In the genomic region with DNA sequence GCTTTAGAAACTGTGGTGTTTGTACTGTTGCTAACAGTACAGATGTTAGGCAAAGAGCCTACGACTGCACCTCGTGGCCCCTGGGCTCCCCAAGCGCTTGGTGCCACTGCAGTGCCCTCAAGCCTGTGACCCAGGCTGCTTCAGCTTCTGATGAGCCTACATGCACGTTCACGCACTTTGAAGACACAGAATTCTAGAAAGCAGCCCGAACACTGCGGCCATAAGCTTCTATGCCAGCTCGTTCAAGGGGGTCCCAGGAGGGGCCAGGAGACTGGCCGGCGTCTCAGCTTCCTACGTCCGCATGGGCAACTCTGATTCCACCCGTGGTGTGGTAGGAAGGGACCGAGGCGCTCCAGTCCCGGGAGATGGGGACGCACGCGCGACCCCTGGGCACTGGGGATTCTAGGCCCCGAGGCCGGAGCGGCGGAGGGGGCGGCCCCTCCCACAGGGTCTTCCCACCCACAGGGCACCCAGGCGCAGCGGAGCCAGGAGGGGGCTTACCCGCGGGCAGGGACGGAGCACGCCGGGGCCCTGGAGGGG, we compare ENCODE assay signal across 9 cellular contexts. TPM values are rescaled to one million over a fixed set of nuclear protein-coding genes. Genes with fewer than 3 reads are reported as not detected.
DNase-seq lines count a peak whose midpoint lies in the region; ATAC-seq, FAIRE-seq and TF ChIP-seq lines count a peak whose summit lies in the region.
"Had no signal": no experiment of that assay in that cellular context is flagged by ENCODE, and none has a peak within 500 bp of the region (broad histone marks: within the 10 kb centered on the region; RNA-seq: fewer than 3 reads in every experiment).

No MANE protein-coding gene starts in this region.

- FAIRE-seq in HTR-8/SVneo (lab: Jason Lieb, UNC) = no peak

- intact Hi-C loops in prostate gland (cut with DNase I) = no loop called here

- H3K9me3 ChIP-seq in SJSA1 (replicated peaks) (no peaks in the 10 kb centered on the region), gastroesophageal sphincter (no peaks in the 10 kb centered on the region), prostate gland (no peaks in the 10 kb centered on the region)

- 15% methylated on average over 4 of the region's 32 CpGs; no CpG with 5 or more reads in 1 of the 2 donors for WGBS in gastroesophageal sphincter (ENCODE audit: low coverage in 1 of 2), 2 donors
- WGBS in prostate gland = 4% methylated on average over 20 of the region's 32 CpGs

- H3K4me3 ChIP-seq in GM12875 (ENCODE audit: low read depth, low read length) = peak overlapping the region; percentile 47
- H3K4me3 ChIP-seq in SJSA1 = peak overlapping the region; percentile 37
- peak overlapping the region; percentile 17 to 64 for H3K4me3 ChIP-seq in gastroesophageal sphincter
- peak overlapping the region; percentile 74 to 77 for H3K4me3 ChIP-seq in prostate gland

- peaks cover 24% of the 10 kb centered on the region for H3K27me3 ChIP-seq in SJSA1 (replicated peaks)
- peaks cover 19% of the 10 kb centered on the region for H3K27me3 ChIP-seq in gastroesophageal sphincter
- H3K27me3 ChIP-seq in prostate gland (replicated peaks; ENCODE audit: insufficient read depth) = no peaks in the 10 kb centered on the region

- H3K4me1 ChIP-seq in SJSA1 (replicated peaks) (peaks cover 10% of the 10 kb centered on the region), gastroesophageal sphincter (peaks cover 0 to 17% (median 6%) of the 10 kb centered on the region in 3 donors), prostate gland (replicated peaks) (no peaks in the 10 kb centered on the region)

- no peak for TF ChIP-seq CTCF in GM12875 (IDR thresholded peaks at IDR 0.05; ENCODE audit: borderline replicate concordance, insufficient read depth, low read depth, low read length)
- no peak for TF ChIP-seq CTCF in gastroesophageal sphincter (IDR thresholded peaks at IDR 0.05)
- TF ChIP-seq CTCF in prostate gland (IDR thresholded peaks at IDR 0.05) = no peak

- TF ChIP-seq POLR2A in gastroesophageal sphincter (IDR thresholded peaks at IDR 0.05) = no peak
- no peak for TF ChIP-seq POLR2A in prostate gland (IDR thresholded peaks at IDR 0.05)

- H3K27ac ChIP-seq in SJSA1 (no peak overlapping the region), gastroesophageal sphincter (peak overlapping the region in 3 of 4 donors; percentile 70 to 78 (median 71)), prostate gland (peak overlapping the region; percentile 86 to 87)

- no peak for TF ChIP-seq EP300 in gastroesophageal sphincter (IDR thresholded peaks at IDR 0.05)

- DNase-seq in SJSA1 (ENCODE audit: low read depth in 1 of 2, low spot score in 2 of 2) (no peak), prostate gland (ENCODE audit: low spot score) (no peak), HTR-8/SVneo (ENCODE audit: insufficient read length, low spot score) (no peak), AG20443 (ENCODE audit: low spot score) (no peak), mesenteric fat pad (ENCODE audit: low spot score) (no peak)
- DNase-seq: GOT3 had no signal

- ATAC-seq in gastroesophageal sphincter = peak; percentile 11
- ATAC-seq in HG02973 (IDR thresholded peaks at IDR 0.05; ENCODE audit: unreplicated experiment) = no peak

- no peaks in the 10 kb centered on the region for H3K36me3 ChIP-seq in SJSA1
- H3K36me3 ChIP-seq in gastroesophageal sphincter = no peaks in the 10 kb centered on the region
- no peaks in the 10 kb centered on the region for H3K36me3 ChIP-seq in prostate gland

RNA-seq across cellular contexts. Expression of a gene that starts 0.7 kb away (rescaled TPM):
- 0.16 and 0.47 TPM in 2 replicates for total RNA-seq in SJSA1 (2014; rRNA removed; shearing (Covaris generic))
- total RNA-seq in gastroesophageal sphincter = 10 to 100 TPM in 3 of 4 donors, 1 to 10 TPM in 1; 2.6 to 12.3 (median 10.2) TPM
- total RNA-seq in prostate gland = 10 to 100 TPM; 53.5 to 59.9 TPM
- 18.5 TPM for total RNA-seq in mesenteric fat pad
